Comparison of ENCODE assay signal across 1 cellular context in genomic region chr10:78302989-78303854, GRCh38.
TF ChIP-seq lines count a peak whose summit lies in the region.

No MANE protein-coding gene starts in this region.

TF ChIP-seq in GM23338, 12 proteins besides CTCF, POLR2A, EP300 and RAD21 (continued from another document):
- TF ChIP-seq REST (IDR thresholded peaks at IDR 0.05; ENCODE audit: unreplicated experiment) (no peak), NANOG (IDR thresholded peaks at IDR 0.05; ENCODE audit: borderline replicate concordance) (no peak), ETS1 (IDR thresholded peaks at IDR 0.05) (no peak), EZH2 (IDR thresholded peaks at IDR 0.05; ENCODE audit: low read depth, unreplicated experiment) (no peak), JUNB (IDR thresholded peaks at IDR 0.05; ENCODE audit: unreplicated experiment) (no peak)
